13 cellular contexts compared by ENCODE assay signal in the genomic region with DNA sequence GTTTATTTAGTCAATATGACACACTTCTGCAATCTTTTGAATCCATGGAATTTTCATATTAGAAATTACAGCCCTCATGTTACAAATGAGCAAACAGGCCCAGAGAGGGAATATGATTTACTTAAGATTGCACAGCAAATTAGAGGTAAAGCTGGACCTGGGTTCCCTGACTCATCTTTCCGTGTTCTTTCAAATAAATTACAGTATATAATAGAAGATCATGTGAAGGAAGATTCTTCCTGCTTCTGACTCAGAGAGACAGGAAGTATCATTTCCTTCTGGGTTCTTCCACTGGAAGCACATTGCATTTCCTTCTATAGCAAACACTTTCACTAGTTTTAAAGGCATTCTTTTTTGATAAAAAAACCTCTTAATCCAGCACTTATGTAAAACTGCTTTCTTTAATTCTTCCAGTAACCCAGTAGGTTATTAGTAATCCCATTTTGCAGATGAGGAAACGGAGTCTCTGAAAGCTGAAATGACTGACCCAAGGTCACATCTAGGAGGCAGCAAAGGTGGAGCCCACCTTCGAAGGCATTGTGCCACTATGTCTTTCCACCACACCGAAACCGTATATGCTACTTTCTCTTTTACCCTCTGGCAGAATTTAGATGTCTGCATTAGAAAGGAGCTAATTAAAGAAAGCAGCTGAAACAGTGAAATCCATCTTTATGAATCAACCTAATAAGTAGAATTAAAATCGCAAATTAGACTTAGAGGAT.
DNase-seq lines count a peak whose midpoint lies in the region; ATAC-seq and TF ChIP-seq lines count a peak whose summit lies in the region.
"Had no signal": no experiment of that assay in that cellular context is flagged by ENCODE, and none has a peak within 500 bp of the region (broad histone marks: within the 10 kb centered on the region; RNA-seq: fewer than 3 reads in every experiment).

No MANE protein-coding gene starts in this region.

- no peak for TF ChIP-seq CTCF in fibroblast of pulmonary artery (IDR thresholded peaks at IDR 0.05; ENCODE audit: low read length, missing control alignments)
- no peak for TF ChIP-seq CTCF in mesothelial cell of epicardium (IDR thresholded peaks at IDR 0.05; ENCODE audit: unreplicated experiment)

- H3K4me2 ChIP-seq in skeletal muscle satellite cell (ENCODE audit: low read length) = peak overlapping the region; percentile 72

- H3K4me1 ChIP-seq in skeletal muscle satellite cell (ENCODE audit: control insufficient read depth, insufficient read depth, low read length) = peaks cover 57% of the 10 kb centered on the region

- H3K27me3 Mint-ChIP-seq in mesothelial cell of epicardium (ENCODE audit: low read depth) = peaks cover 1% of the 10 kb centered on the region

- peak overlapping the region; percentile 15 for H3K4me3 ChIP-seq in fibroblast of pulmonary artery (replicated peaks; ENCODE audit: low read depth, low read length)
- H3K4me3 ChIP-seq in skeletal muscle satellite cell (ENCODE audit: low read length) = peak overlapping the region; percentile 47
- H3K4me3 ChIP-seq: GM12878, heart left ventricle, lung had no signal

- no peaks in the 10 kb centered on the region for H3K9me3 ChIP-seq in skeletal muscle satellite cell (replicated peaks; ENCODE audit: low read length)
- H3K9me3 ChIP-seq: heart left ventricle had no signal

- H3K9ac ChIP-seq in skeletal muscle satellite cell (ENCODE audit: low read depth, low read length) = peak overlapping the region; percentile 70

- H3K4me3 Mint-ChIP-seq in mesothelial cell of epicardium = no peak overlapping the region

- no peaks in the 10 kb centered on the region for H3K9me3 Mint-ChIP-seq in mesothelial cell of epicardium

- ATAC-seq in GM21825 (IDR thresholded peaks at IDR 0.05; ENCODE audit: unreplicated experiment) = no peak
- ATAC-seq: GM12878 had no signal

- no peak overlapping the region for H3K27ac Mint-ChIP-seq in mesothelial cell of epicardium

- DNase-seq in HT-29 (ENCODE audit: low spot score) = peak; percentile 36
- peak; percentile 54 to 70 for DNase-seq in SW 1271 (lab: John Stamatoyannopoulos, UW)
- peak; percentile 59 for DNase-seq in fibroblast of pulmonary artery (ENCODE audit: low read depth)
- no peak for DNase-seq in mesothelial cell of epicardium (ENCODE audit: low spot score in 2 of 2, unreplicated experiment in 2 of 2)
- no peak for DNase-seq in stimulated activated CD4-positive, alpha-beta T cell treated with anti-CD3 and anti-CD28 coated beads, Interleukin-4, amount 100 ng/mL, for 4 hours
- DNase-seq in NCI-H2029 (lab: John Stamatoyannopoulos, UW) = no peak
- DNase-seq: cerebellar nuclear complex, heart left ventricle, NCI-H510A had no signal

- no peaks in the 10 kb centered on the region for H3K27me3 ChIP-seq in skeletal muscle satellite cell (ENCODE audit: control insufficient read depth, insufficient read depth, low read length)
- H3K27me3 ChIP-seq: heart left ventricle had no signal

- H3K4me1 Mint-ChIP-seq in mesothelial cell of epicardium = peaks cover 51% of the 10 kb centered on the region

- H3K36me3 Mint-ChIP-seq in mesothelial cell of epicardium = no peaks in the 10 kb centered on the region

- H3K36me3 ChIP-seq in skeletal muscle satellite cell (ENCODE audit: insufficient read depth, low read length) = no peaks in the 10 kb centered on the region
- H3K36me3 ChIP-seq: heart left ventricle had no signal

Comparison
In these comparisons a context has a peak if more than half of its experiments do, and no peak if none do; other contexts are left out.
1. DNase-seq: peak in HT-29 (single experiment), SW 1271 (2 of 2) and fibroblast of pulmonary artery (single experiment); none in mesothelial cell of epicardium (0 of 2), stimulated activated CD4-positive, alpha-beta T cell treated with anti-CD3 and anti-CD28 coated beads, Interleukin-4, amount 100 ng/mL, for 4 hours (0 of 2) and NCI-H2029 (single experiment).